In genomic region chr7:91941450-91941849, GRCh38 we compare ENCODE assay signal across 8 cellular contexts. TPM values are rescaled to one million over a fixed set of nuclear protein-coding genes. Genes with fewer than 3 reads are reported as not detected.
DNase-seq lines count a peak whose midpoint lies in the region; ATAC-seq and TF ChIP-seq lines count a peak whose summit lies in the region.

No MANE protein-coding gene starts in this region.

- H3K9ac ChIP-seq in adipocyte (ENCODE audit: low read length) = peak overlapping the region; percentile 94

- H3K9me3 Mint-ChIP-seq in progenitor cell of endocrine pancreas (ENCODE audit: low read depth) = no peaks in the 10 kb centered on the region

- no peak for DNase-seq in AG09309 (ENCODE audit: low read depth)
- DNase-seq in HuH-7.5 (ENCODE audit: low spot score) = peak; percentile 15
- peak in 1 of 2 experiments; percentile 30 for DNase-seq in SJSA1 (ENCODE audit: low read depth in 1 of 2, low spot score in 2 of 2)
- DNase-seq in adipocyte (ENCODE audit: low read depth) = peak; percentile 64
- peak; percentile 42 for DNase-seq in left ventricle myocardium inferior
- DNase-seq in progenitor cell of endocrine pancreas (ENCODE audit: low spot score, unreplicated experiment) = no peak
- no peak for DNase-seq in KG1 (lab: John Stamatoyannopoulos, UW)

- peak overlapping the region; percentile 94 for H3K4me3 Mint-ChIP-seq in progenitor cell of endocrine pancreas (ENCODE audit: low read depth)

- peaks cover under 1% of the 10 kb centered on the region for H3K36me3 Mint-ChIP-seq in progenitor cell of endocrine pancreas (ENCODE audit: insufficient read depth)

- peak overlapping the region; percentile 97 for H3K27ac Mint-ChIP-seq in progenitor cell of endocrine pancreas

- intact Hi-C loops in left ventricle myocardium inferior (cut with micrococcal nuclease) = no loop called here

- TF ChIP-seq CTCF in AG09309 (IDR thresholded peaks at IDR 0.05; ENCODE audit: control insufficient read depth, insufficient read depth, low read depth, low read length, missing control alignments) = no peak
- no peak for TF ChIP-seq CTCF in left ventricle myocardium inferior (IDR thresholded peaks at IDR 0.05; ENCODE audit: borderline replicate concordance)
- TF ChIP-seq CTCF in progenitor cell of endocrine pancreas (IDR thresholded peaks at IDR 0.05; ENCODE audit: unreplicated experiment) = no peak

- H3K27me3 ChIP-seq in SJSA1 (replicated peaks) (no peaks in the 10 kb centered on the region), adipocyte (replicated peaks; ENCODE audit: control insufficient read depth, insufficient read depth, low read length) (no peaks in the 10 kb centered on the region), left ventricle myocardium inferior (ENCODE audit: low read depth) (no peaks in the 10 kb centered on the region)

- H3K27me3 Mint-ChIP-seq in progenitor cell of endocrine pancreas = no peaks in the 10 kb centered on the region

- H3K36me3 ChIP-seq in SJSA1 = peaks cover 4% of the 10 kb centered on the region; the same call in 1 of the 2 replicates
- no peaks in the 10 kb centered on the region for H3K36me3 ChIP-seq in adipocyte (ENCODE audit: control insufficient read depth, insufficient read depth, low read length, severe bottlenecking)
- H3K36me3 ChIP-seq in left ventricle myocardium inferior = no peaks in the 10 kb centered on the region

- H3K27ac ChIP-seq in SJSA1 (peak overlapping the region; percentile 58), left ventricle myocardium inferior (replicated peaks) (peak overlapping the region; percentile 95)

- H3K9me3 ChIP-seq in SJSA1 (replicated peaks) (no peaks in the 10 kb centered on the region), adipocyte (ENCODE audit: control insufficient read depth, low read length) (no peaks in the 10 kb centered on the region), left ventricle myocardium inferior (replicated peaks) (no peaks in the 10 kb centered on the region)

- H3K4me1 ChIP-seq in SJSA1 (replicated peaks) (peaks cover 8% of the 10 kb centered on the region), adipocyte (ENCODE audit: control insufficient read depth, insufficient read depth, low read length) (peaks cover 37% of the 10 kb centered on the region), left ventricle myocardium inferior (peaks cover 60% of the 10 kb centered on the region)

- ATAC-seq in GM18868 (IDR thresholded peaks at IDR 0.05; ENCODE audit: unreplicated experiment) = peak; percentile 32

- peaks cover 20% of the 10 kb centered on the region for H3K4me1 Mint-ChIP-seq in progenitor cell of endocrine pancreas (ENCODE audit: low read depth)

- H3K4me3 ChIP-seq in AG09309 (ENCODE audit: control insufficient read depth, low read depth, low read length) (peak overlapping the region; percentile 88), SJSA1 (peak overlapping the region; percentile 66), adipocyte (ENCODE audit: low read length) (peak overlapping the region; percentile 91), left ventricle myocardium inferior (peak overlapping the region; percentile 85)

RNA-seq across cellular contexts. Expression of gene AKAP9, which starts 0.8 kb away (rescaled TPM):
- 23.1 and 28.7 TPM in 2 replicates for total RNA-seq in SJSA1 (2014; rRNA removed; shearing (Covaris generic))
- total RNA-seq in left ventricle myocardium inferior = 49.4 TPM
- 101 and 105 TPM in 2 replicates for total RNA-seq in progenitor cell of endocrine pancreas

Comparison
In these comparisons a context has a peak if more than half of its experiments do, and no peak if none do; other contexts are left out.
1. DNase-seq: peak in HuH-7.5 (single experiment), adipocyte (single experiment) and left ventricle myocardium inferior (single experiment); none in AG09309 (single experiment), progenitor cell of endocrine pancreas (single experiment) and KG1 (single experiment).
2. Peak in every context shown above with its lines, with median percentiles within 50 percentile points of each other: H3K4me3 ChIP-seq.